ENCODE assay signal across 11 cellular contexts in genomic region chr1:16434007-16434406, GRCh38. TPM values are rescaled to one million over a fixed set of nuclear protein-coding genes. Genes with fewer than 3 reads are reported as not detected.
"Had no signal": no experiment of that assay in that cellular context is flagged by ENCODE, and none has a peak within 500 bp of the region (broad histone marks: within the 10 kb centered on the region; RNA-seq: fewer than 3 reads in every experiment).

No MANE protein-coding gene starts in this region.

- H2AFZ ChIP-seq: GM23248 had no signal

- H3K4me2 ChIP-seq: KMS-11 had no signal

- DNase-seq: GOT3, H7, KBM-7 had no signal

- H3K4me1 ChIP-seq: HAP-1 had no signal

- H3K27ac ChIP-seq: GM23248, KMS-11 had no signal

- FAIRE-seq: HTR-8/SVneo had no signal

- H3K36me3 ChIP-seq: HAP-1 had no signal

- H3K9ac ChIP-seq: GM23248, KMS-11 had no signal

- H3K4me3 ChIP-seq: GM23248, HAP-1 had no signal

- ATAC-seq: HCT116 had no signal

- H3K9me3 ChIP-seq: HAP-1 had no signal

RNA-seq across cellular contexts. Expression of gene SPATA21, which starts 3.2 kb away (rescaled TPM):
- total RNA-seq: GM23248, H4, H7, HT-29, IMR-90 had no signal
- polyA plus RNA-seq: GM23248, IMR-90 had no signal
